19 cellular contexts compared by ENCODE assay signal in the genomic region with DNA sequence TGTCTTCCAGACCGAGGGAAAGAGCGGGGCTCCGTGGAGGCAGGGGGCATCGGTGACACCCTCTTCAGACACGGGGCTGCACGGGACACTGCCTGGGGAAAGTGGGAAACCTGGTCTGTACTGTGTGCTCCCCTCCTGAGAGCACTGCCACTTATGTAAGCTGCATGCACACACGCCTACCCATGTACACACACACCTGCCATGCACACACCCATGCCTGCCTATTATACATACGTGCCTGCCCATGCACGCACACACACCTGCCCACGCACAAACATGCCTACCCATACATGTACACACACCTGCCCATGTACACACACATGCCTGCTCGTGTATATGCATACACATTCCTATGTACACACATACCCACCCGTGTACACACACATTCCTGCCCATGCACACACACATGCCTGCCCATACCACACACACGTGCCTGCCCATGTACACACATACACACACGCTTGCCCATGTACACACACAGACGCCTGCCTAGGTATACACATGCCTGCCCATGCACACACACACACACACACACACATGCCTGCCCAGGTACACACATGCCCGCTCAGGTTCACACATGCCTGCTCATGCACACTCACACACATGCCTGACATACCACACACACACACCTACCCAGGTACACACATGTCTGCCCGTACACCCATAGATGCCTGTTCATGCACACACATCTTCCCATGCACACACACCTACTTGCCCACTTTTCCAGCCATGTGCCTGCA. TPM values are rescaled to one million over a fixed set of nuclear protein-coding genes. Genes with fewer than 3 reads are reported as not detected.
A peak's percentile ranks its signal among the peaks of the same experiment; 100 is the strongest.
DNase-seq lines count a peak whose midpoint lies in the region; ATAC-seq, FAIRE-seq and TF ChIP-seq lines count a peak whose summit lies in the region.
"Had no signal": no experiment of that assay in that cellular context is flagged by ENCODE, and none has a peak within 500 bp of the region (broad histone marks: within the 10 kb centered on the region; RNA-seq: fewer than 3 reads in every experiment).

No MANE protein-coding gene starts in this region.

- H4K20me1 ChIP-seq in HepG2 (ENCODE audit: insufficient read depth, low read length) (no peaks in the 10 kb centered on the region), H1 (replicated peaks in 1 of 2; ENCODE audit: control insufficient read depth in 1 of 2, insufficient read depth in 2 of 2, low read length in 2 of 2) (peaks cover 0 to 2% of the 10 kb centered on the region in 2 experiments)

- H3K9ac ChIP-seq in HepG2 (ENCODE audit: insufficient read depth, low read depth, low read length): no peak overlapping the region
- no peak overlapping the region for H3K9ac ChIP-seq in H1 (replicated peaks in 1 of 4; ENCODE audit: extremely low read depth in 1 of 4, low read depth in 3 of 4, low read length in 3 of 4)
- H3K9ac ChIP-seq in trophoblast cell (ENCODE audit: low read length): no peak overlapping the region

- no peak overlapping the region for H3K56ac ChIP-seq in H1 (replicated peaks; ENCODE audit: insufficient read length, low read depth, low read length)

- H3K9me3 ChIP-seq in HepG2 (ENCODE audit: low read length) (peaks cover under 1% of the 10 kb centered on the region; the same call in 1 of the 2 replicates), right lobe of liver (no peaks in the 10 kb centered on the region), H1 (ENCODE audit: insufficient read depth in 2 of 2, low read depth in 1 of 2, low read length in 1 of 2) (no peaks in the 10 kb centered on the region), trophoblast cell (ENCODE audit: insufficient read depth, low read depth, low read length) (peaks cover 6% of the 10 kb centered on the region), aorta (ENCODE audit: control insufficient read depth, low read length) (no peaks in the 10 kb centered on the region)
- H3K9me3 ChIP-seq: HAP-1 had no signal

- no peak overlapping the region for H3K27ac ChIP-seq in HepG2 (ENCODE audit: extremely low read length, insufficient read depth, low read length)
- no peak overlapping the region for H3K27ac ChIP-seq in right lobe of liver
- no peak overlapping the region for H3K27ac ChIP-seq in H1 (ENCODE audit: low read depth, low read length)
- no peak overlapping the region for H3K27ac ChIP-seq in trophoblast cell (ENCODE audit: low read depth, low read length)
- H3K27ac ChIP-seq in aorta (ENCODE audit: low read depth in 1 of 2, low read length in 2 of 2): no peak overlapping the region

- ATAC-seq in HepG2: no peak
- ATAC-seq in right lobe of liver: no peak
- ATAC-seq in aorta (ENCODE audit: low FRiP score): peak; percentile 16

- DNase-seq in HepG2 (ENCODE audit: low spot score) (no peak), right lobe of liver (no peak), H1 (ENCODE audit: low read depth in 1 of 2, low spot score in 2 of 2) (no peak), trophoblast cell (no peak), aorta (no peak), T1000 (lab: John Stamatoyannopoulos, UW) (no peak), erythroblast (lab: John Stamatoyannopoulos, UW) (no peak), NCI-H345 treated with DMSO at 0.1 percent for 48 hours (lab: John Stamatoyannopoulos, UW; ENCODE audit: unreplicated experiment) (no peak)
- DNase-seq: 8988T, DMS79 treated with DMSO at 0.1 percent for 48 hours, IMR-90, NCI-H1417 treated with DMSO at 0.1 percent for 48 hours, NCI-H187 treated with DMSO at 0.1 percent for 48 hours, NCI-H2227 treated with DMSO at 0.1 percent for 48 hours, NCI-H524 treated with DMSO at 0.1 percent for 48 hours, RPMI8226, SHP77 treated with DMSO at 0.1 percent for 48 hours had no signal

- no peak for TF ChIP-seq POLR2A in HepG2 (IDR thresholded peaks at IDR 0.05; ENCODE audit: insufficient read depth in 1 of 2, low read depth in 2 of 2, low read length in 2 of 2)
- TF ChIP-seq POLR2A in right lobe of liver (IDR thresholded peaks at IDR 0.05): no peak
- TF ChIP-seq POLR2A in H1 (IDR thresholded peaks at IDR 0.05; ENCODE audit: control extremely low read depth in 1 of 2, low read depth in 2 of 2, low read length in 2 of 2): no peak
- TF ChIP-seq POLR2A in erythroblast (IDR thresholded peaks at IDR 0.05; ENCODE audit: low read length): no peak

- peaks cover 18% of the 10 kb centered on the region for H3K4me1 ChIP-seq in HepG2 (ENCODE audit: insufficient read depth, low read length)
- H3K4me1 ChIP-seq in right lobe of liver: no peaks in the 10 kb centered on the region
- peaks cover 2 to 7% (median 3%) of the 10 kb centered on the region in 4 experiments; a peak in 6 of 7 replicates for H3K4me1 ChIP-seq in H1 (replicated peaks in 1 of 4; ENCODE audit: control insufficient read depth in 3 of 4, insufficient read depth in 4 of 4, low read length in 3 of 4)
- no peaks in the 10 kb centered on the region for H3K4me1 ChIP-seq in trophoblast cell (ENCODE audit: control insufficient read depth in 1 of 2, insufficient read depth in 2 of 2, low read length in 2 of 2)
- no peaks in the 10 kb centered on the region for H3K4me1 ChIP-seq in aorta (ENCODE audit: control insufficient read depth in 1 of 2, insufficient read depth in 2 of 2, low read length in 2 of 2)
- H3K4me1 ChIP-seq: HAP-1 had no signal

- no peak overlapping the region for H4K12ac ChIP-seq in trophoblast cell (ENCODE audit: low read depth, low read length)

- H3K4me2 ChIP-seq in HepG2 (ENCODE audit: low read depth, low read length) (no peak overlapping the region), H1 (ENCODE audit: insufficient read depth in 1 of 2, low read depth in 2 of 2, low read length in 2 of 2) (no peak overlapping the region), trophoblast cell (ENCODE audit: low read length) (no peak overlapping the region)

- H3K23me2 ChIP-seq in H1 (ENCODE audit: low read depth, low read length): no peaks in the 10 kb centered on the region

- H3K14ac ChIP-seq in H1 (ENCODE audit: insufficient read length) (no peak overlapping the region), trophoblast cell (ENCODE audit: low read length) (no peak overlapping the region)

- H3K27me3 ChIP-seq in HepG2 (ENCODE audit: control insufficient read depth in 1 of 2, insufficient read depth in 2 of 2, low read length in 2 of 2): peaks cover 8 to 39% of the 10 kb centered on the region in 2 experiments
- H3K27me3 ChIP-seq in right lobe of liver: no peaks in the 10 kb centered on the region
- no peaks in the 10 kb centered on the region; a peak in 1 of 7 replicates for H3K27me3 ChIP-seq in H1 (replicated peaks in 1 of 4; ENCODE audit: control insufficient read depth in 3 of 4, extremely low read depth in 1 of 4, insufficient read depth in 3 of 4, low read length in 3 of 4)
- H3K27me3 ChIP-seq in trophoblast cell (ENCODE audit: insufficient read depth, low read length): no peaks in the 10 kb centered on the region
- no peaks in the 10 kb centered on the region for H3K27me3 ChIP-seq in aorta (ENCODE audit: control insufficient read depth in 1 of 2, insufficient read depth in 2 of 2, low read length in 1 of 2)

- H3K23ac ChIP-seq in H1 (ENCODE audit: insufficient read length) (no peak overlapping the region), trophoblast cell (ENCODE audit: low read length) (peak overlapping the region; percentile 22)

- intact Hi-C loops in HepG2 (cut with micrococcal nuclease; ENCODE audit: unreplicated experiment): no loop called here
- intact Hi-C loops in right lobe of liver (cut with DNase I): no loop called here
- intact Hi-C loops in aorta (cut with DNase I): no loop called here

- TF ChIP-seq CTCF in HepG2 (CRISPR knock-in tag; IDR thresholded peaks at IDR 0.05) (no peak), right lobe of liver (IDR thresholded peaks at IDR 0.05) (no peak), H1 (IDR thresholded peaks at IDR 0.05; ENCODE audit: control extremely low read depth in 1 of 3, insufficient read depth in 1 of 3, low read depth in 1 of 3, low read length in 3 of 3) (no peak)

- POLR2A ChIA-PET in HepG2 (lab: Yijun Ruan, JAX) (no interaction called here), H1 (lab: Charles Lee; ENCODE audit: partially characterized antibody) (interaction anchor here (0.6 kb wide), 1 partner anchor 51 kb away, joined by 3 read pairs; no protein-coding TSS in a partner anchor)

- H3K79me1 ChIP-seq in H1 (ENCODE audit: low read depth, low read length) (no peaks in the 10 kb centered on the region), trophoblast cell (ENCODE audit: low read length) (no peaks in the 10 kb centered on the region)

- in situ Hi-C loops in HepG2 (cut with HindIII; ENCODE audit: extremely low pct_ligation_motif_present, low pct_unique_long_range_greater_than_20kb): no loop called here

- H3K4me3 ChIP-seq in HepG2 (replicated peaks in 1 of 3; ENCODE audit: insufficient read depth in 1 of 3, low read depth in 2 of 3, low read length in 3 of 3): no peak overlapping the region
- no peak overlapping the region for H3K4me3 ChIP-seq in right lobe of liver
- H3K4me3 ChIP-seq in H1 (ENCODE audit: extremely low read depth in 1 of 4, insufficient read depth in 2 of 4, low read depth in 3 of 4, low read length in 4 of 4): no peak overlapping the region
- no peak overlapping the region for H3K4me3 ChIP-seq in trophoblast cell (ENCODE audit: low read depth, low read length)
- H3K4me3 ChIP-seq in aorta (ENCODE audit: low read length in 2 of 2): no peak overlapping the region
- H3K4me3 ChIP-seq: HAP-1 had no signal

- no peak for TF ChIP-seq EP300 in HepG2 (IDR thresholded peaks at IDR 0.05; ENCODE audit: low read depth in 2 of 2, low read length in 2 of 2)
- TF ChIP-seq EP300 in HepG2 (CRISPR knock-in tag; IDR thresholded peaks at IDR 0.05; ENCODE audit: borderline replicate concordance): no peak
- no peak for TF ChIP-seq EP300 in H1 (IDR thresholded peaks at IDR 0.05; ENCODE audit: borderline replicate concordance in 1 of 2, low read depth in 2 of 2, low read length in 2 of 2)

- H4K91ac ChIP-seq in H1 (replicated peaks; ENCODE audit: insufficient read length, low read length) (no peak overlapping the region), trophoblast cell (ENCODE audit: low read depth, low read length) (no peak overlapping the region)

- H2BK12ac ChIP-seq in H1 (ENCODE audit: low read depth, low read length) (peak overlapping the region; percentile 10; the same call in 1 of the 2 replicates), trophoblast cell (ENCODE audit: low read length) (no peak overlapping the region)

- 48% methylated on average over 10 of the region's 17 CpGs for WGBS in HepG2 (ENCODE audit: low lambda C conversion rate)
- WGBS in right lobe of liver (ENCODE audit: insufficient coverage, low coverage, low lambda C conversion rate, missing lambda C conversion rate): 87% methylated on average over 8 of the region's 17 CpGs
- WGBS in H1 (ENCODE audit: extremely low coverage in 1 of 2, insufficient coverage in 1 of 2, insufficient read length in 1 of 2, insufficient replicate concordance in 2 of 2, low coverage in 1 of 2, low lambda C conversion rate in 2 of 2, missing lambda C conversion rate in 1 of 2), 2 experiments: 89% methylated on average over 17 of the region's 17 CpGs; no CpG with 5 or more reads in 1 of the 2 experiments
- WGBS in trophoblast cell (ENCODE audit: extremely low coverage, insufficient coverage, insufficient read length): no CpG with 5 or more reads among the region's 17 CpGs
- WGBS in aorta, 2 donors: 78 to 82% methylated on average over 17 of the region's 17 CpGs

- no peak overlapping the region for H3K18ac ChIP-seq in H1 (ENCODE audit: extremely low read depth, low read length)
- H3K18ac ChIP-seq in trophoblast cell (ENCODE audit: low read length): no peak overlapping the region

- H4K8ac ChIP-seq in H1 (ENCODE audit: extremely low read depth, insufficient read depth, low read length) (peak overlapping the region; percentile 53; the same call in 1 of the 2 replicates), trophoblast cell (ENCODE audit: low read depth, low read length) (no peak overlapping the region)

- H3K4ac ChIP-seq in H1 (replicated peaks; ENCODE audit: insufficient read length, low read depth, low read length) (no peak overlapping the region), trophoblast cell (ENCODE audit: low read depth, low read length) (no peak overlapping the region)

- H2BK5ac ChIP-seq in H1 (ENCODE audit: low read depth, low read length): peak overlapping the region; percentile 0; the same call in 1 of the 2 replicates
- H2BK5ac ChIP-seq in trophoblast cell (ENCODE audit: low read depth, low read length, poor library complexity): no peak overlapping the region

- CTCF ChIA-PET in HepG2 (lab: Yijun Ruan, JAX; ENCODE audit: low intra/inter-chr PET ratio, low total read pairs): no interaction called here
- CTCF ChIA-PET in H1 (lab: Charles Lee; ENCODE audit: partially characterized antibody): interaction anchor here (0.9 to 1.2 kb wide), 3 partner anchors 47 to 114 kb away, joined by 3 to 6 read pairs (median 4); no protein-coding TSS in a partner anchor

- H2AK5ac ChIP-seq in H1 (ENCODE audit: low read depth, low read length) (0 out of 2 replicates have a peak overlapping the region, but pooled peaks have one; percentile 17), trophoblast cell (ENCODE audit: low read length) (no peak overlapping the region)

- no peak overlapping the region for H2BK120ac ChIP-seq in H1 (replicated peaks; ENCODE audit: low read depth, low read length)
- no peak overlapping the region for H2BK120ac ChIP-seq in trophoblast cell (ENCODE audit: insufficient read depth, low read length, poor library complexity)

- H3K79me2 ChIP-seq in HepG2 (ENCODE audit: insufficient read depth, low read length) (no peaks in the 10 kb centered on the region), H1 (ENCODE audit: control insufficient read depth in 1 of 2, insufficient read depth in 2 of 2, low read length in 2 of 2) (no peaks in the 10 kb centered on the region), trophoblast cell (ENCODE audit: control insufficient read depth, insufficient read depth, low read length, poor library complexity) (no peaks in the 10 kb centered on the region)

- TF ChIP-seq RAD21 in HepG2 (CRISPR knock-in tag; IDR thresholded peaks at IDR 0.05) (no peak), H1 (IDR thresholded peaks at IDR 0.05 in 1 of 2, conservative IDR thresholded peaks at IDR 0.05 in 1 of 2; ENCODE audit: low read depth in 2 of 2, low read length in 2 of 2) (no peak)

- H2AFZ ChIP-seq in HepG2 (ENCODE audit: low read length): no peak overlapping the region
- no peak overlapping the region for H2AFZ ChIP-seq in H1 (ENCODE audit: low read length)
- H2AFZ ChIP-seq in trophoblast cell (ENCODE audit: insufficient read depth, low read length, poor library complexity): no peak overlapping the region

- no peak overlapping the region for H4K5ac ChIP-seq in H1 (ENCODE audit: insufficient read length, low read depth, low read length)

- no peak overlapping the region for H2BK20ac ChIP-seq in H1 (ENCODE audit: low read length)

- H3K36me3 ChIP-seq in HepG2 (replicated peaks in 1 of 2; ENCODE audit: control insufficient read depth in 1 of 2, insufficient read depth in 2 of 2, low read length in 2 of 2): no peaks in the 10 kb centered on the region
- H3K36me3 ChIP-seq in right lobe of liver: no peaks in the 10 kb centered on the region
- H3K36me3 ChIP-seq in H1 (ENCODE audit: control insufficient read depth in 2 of 4, insufficient read depth in 4 of 4, low read length in 3 of 4): no peaks in the 10 kb centered on the region
- H3K36me3 ChIP-seq in trophoblast cell (ENCODE audit: control insufficient read depth in 1 of 2, insufficient read depth in 2 of 2, low read length in 2 of 2): no peaks in the 10 kb centered on the region
- H3K36me3 ChIP-seq in aorta (ENCODE audit: control insufficient read depth in 1 of 2, insufficient read depth in 2 of 2, low read length in 1 of 2): no peaks in the 10 kb centered on the region
- H3K36me3 ChIP-seq: HAP-1 had no signal

- peak overlapping the region; percentile 83; the same call in 1 of the 2 replicates for H2BK15ac ChIP-seq in H1 (ENCODE audit: low read length)

- FAIRE-seq in HepG2 (lab: Jason Lieb, UNC) (no peak), H1 (lab: Jason Lieb, UNC) (no peak)

- BruUV-seq in HepG2 (replicated peaks; lab: Mats Ljungman, UMichigan): no TSS peak

RNA-seq across cellular contexts. Expression of gene CALN1, which starts 35.5 kb away (rescaled TPM):
- total RNA-seq in HepG2 (2016; rRNA removed; fragmentation: Illumina TruSeq; extraction: Trizol) (not detected in 2 replicates), right lobe of liver (under 1 TPM; 0.06 to 0.98 (median 0.34) TPM), aorta (under 1 TPM in 1 of 2 donors, not detected in 1; 0.33 TPM)
- not detected in 2 replicates for total RNA-seq in HepG2 (2016; cell fraction: cytosol; rRNA removed; fragmentation: Illumina TruSeq; extraction: Trizol; ENCODE audit: low read depth)
- total RNA-seq in HepG2 (2016; cell fraction: insoluble cytoplasmic fraction; rRNA removed; fragmentation: Illumina TruSeq; extraction: Trizol): not detected in 2 replicates
- not detected in 2 replicates for total RNA-seq in HepG2 (2016; cell fraction: membrane; rRNA removed; fragmentation: Illumina TruSeq; extraction: Trizol)
- not detected in 2 replicates for total RNA-seq in HepG2 (2016; cell fraction: nucleus; rRNA removed; fragmentation: Illumina TruSeq; extraction: Trizol)
- polyA plus RNA-seq in HepG2 (2011; rRNA removed) (0.01 TPM in 1 of 2 replicates, not detected in the other), H1 (2011; rRNA removed) (5.5 and 6.4 TPM in 2 replicates), aorta (not detected)
- under 0.01 and 0.01 TPM in 2 replicates for polyA plus RNA-seq in HepG2 (2011; cell fraction: cytosol; rRNA removed)
- 0.02 TPM in 1 of 2 replicates, not detected in the other for polyA plus RNA-seq in HepG2 (2011; cell fraction: nucleus; rRNA removed)
- not detected in 2 replicates for polyA plus RNA-seq in HepG2 (2012)
- polyA plus RNA-seq in HepG2 (2016; cell fraction: cytosol; fragmentation: Illumina TruSeq; extraction: Trizol; ENCODE audit: low read depth): not detected in 2 replicates
- not detected in 2 replicates for polyA plus RNA-seq in HepG2 (2016; cell fraction: insoluble cytoplasmic fraction; fragmentation: Illumina TruSeq; extraction: Trizol; ENCODE audit: low read depth)
- polyA plus RNA-seq in HepG2 (2016; cell fraction: membrane; fragmentation: Illumina TruSeq; extraction: Trizol; ENCODE audit: low read depth): not detected in 2 replicates
- not detected in 2 replicates for polyA plus RNA-seq in HepG2 (2016; cell fraction: nucleus; fragmentation: Illumina TruSeq; extraction: Trizol; ENCODE audit: insufficient read depth, low read depth)
- 0.02 TPM in 1 of 2 replicates, not detected in the other for polyA minus RNA-seq in HepG2 (2011; rRNA and poly(A)+ RNA removed; ENCODE audit: low replicate concordance)
- polyA minus RNA-seq in HepG2 (2011; cell fraction: cytosol; rRNA and poly(A)+ RNA removed): not detected in 2 replicates
- polyA minus RNA-seq in HepG2 (2011; cell fraction: nucleus; rRNA and poly(A)+ RNA removed): not detected in 2 replicates
- 14.4 and 15.2 TPM in 2 replicates for total RNA-seq in H1 (2021; fragmentation: NEBNext Ultra II Directional; extraction: Animal tissue kit (Norgen Biotek cat#: 25700))
- 6.0 TPM for polyA plus RNA-seq in H1 (2011; cell fraction: cytosol; rRNA removed)
- polyA plus RNA-seq in H1 (2011; cell fraction: nucleus; rRNA removed): 4.5 TPM
- 4.8 to 11.8 TPM (median 8.1 TPM) in 4 replicates for polyA plus RNA-seq in H1 (2012, experiment 1 of 2)
- polyA plus RNA-seq in H1 (2012, experiment 2 of 2): 3.1 TPM
- polyA plus RNA-seq in H1 (2013, experiment 1 of 2): 4.6 TPM
- 4.7 TPM for polyA plus RNA-seq in H1 (2013, experiment 2 of 2)
- 15.1 and 23.9 TPM in 2 replicates for polyA minus RNA-seq in H1 (2011; rRNA and poly(A)+ RNA removed)
- 3.4 TPM for polyA minus RNA-seq in H1 (2011; cell fraction: cytosol; rRNA and poly(A)+ RNA removed)
- polyA minus RNA-seq in H1 (2011; cell fraction: nucleus; rRNA and poly(A)+ RNA removed): 9.7 TPM
- polyA plus RNA-seq in trophoblast cell (2013): 0.01 TPM in 2 replicates
- total RNA-seq: IMR-90, M059J had no signal
- polyA plus RNA-seq: IMR-90 had no signal
